Comparison of ENCODE assay signal across 26 cellular contexts in genomic region chr4:169987327-169988228, GRCh38. TPM values are rescaled to one million over a fixed set of nuclear protein-coding genes. Genes with fewer than 3 reads are reported as not detected.
DNase-seq lines count a peak whose midpoint lies in the region; ATAC-seq, FAIRE-seq and TF ChIP-seq lines count a peak whose summit lies in the region.
"Had no signal": no experiment of that assay in that cellular context is flagged by ENCODE, and none has a peak within 500 bp of the region (broad histone marks: within the 10 kb centered on the region; RNA-seq: fewer than 3 reads in every experiment).

No MANE protein-coding gene starts in this region.

- TF ChIP-seq RAD21 in SK-N-SH (IDR thresholded peaks at IDR 0.05; ENCODE audit: low read length) (no peak), GM12878 (IDR thresholded peaks at IDR 0.05; ENCODE audit: insufficient read depth, low read depth, low read length) (no peak)

- FAIRE-seq in GM12878 (lab: Jason Lieb, UNC) = no peak
- FAIRE-seq: G401.6, GM18507, HTR-8/SVneo had no signal

- H3K4me3 ChIP-seq in SK-N-SH (ENCODE audit: low read depth in 2 of 2, low read length in 1 of 2) (no peak overlapping the region), KMS-11 (IDR thresholded peaks at IDR 0.05; ENCODE audit: insufficient read depth, low read depth, low read length) (no peak overlapping the region), GM12878 (no peak overlapping the region)

- H3K4me2 ChIP-seq in SK-N-SH (0 out of 2 replicates have a peak overlapping the region, but pooled peaks have one; percentile 17), KMS-11 (peak overlapping the region; percentile 89), GM12878 (ENCODE audit: control insufficient read depth, insufficient read depth) (0 out of 2 replicates have a peak overlapping the region, but pooled peaks have one; percentile 17)

- no peak overlapping the region for H3K4me3 Mint-ChIP-seq in stimulated activated effector memory CD8-positive, alpha-beta T cell treated with anti-CD3 and anti-CD28 coated beads, Interleukin-12 subunit alpha, Interleukin-12 subunit beta, amount 100 ng/mL, for 72 hours
- H3K4me3 Mint-ChIP-seq: CD8-positive, alpha-beta memory T cell; IgD-negative memory B cell had no signal

- H3K27ac Mint-ChIP-seq in stimulated activated effector memory CD8-positive, alpha-beta T cell treated with anti-CD3 and anti-CD28 coated beads, Interleukin-12 subunit alpha, Interleukin-12 subunit beta, amount 100 ng/mL, for 72 hours = no peak overlapping the region
- H3K27ac Mint-ChIP-seq: IgD-negative memory B cell had no signal

- DNase-seq in SK-N-SH = no peak
- DNase-seq in GM12878 (ENCODE audit: low read depth, low spot score) = no peak
- no peak for DNase-seq in stimulated activated effector memory CD8-positive, alpha-beta T cell treated with anti-CD3 and anti-CD28 coated beads, Interleukin-12 subunit alpha, Interleukin-12 subunit beta, amount 100 ng/mL, for 72 hours (ENCODE audit: low spot score in 2 of 2)
- DNase-seq in HT-29 (ENCODE audit: low spot score) = no peak
- no peak for DNase-seq in AML-193 (lab: John Stamatoyannopoulos, UW)
- DNase-seq in Kasumi-1 (lab: John Stamatoyannopoulos, UW) = no peak
- DNase-seq: 8988T; Calu3; CD8-positive, alpha-beta memory T cell; H7; Karpas-422; NCI-H1048; NCI-H1417 treated with DMSO at 0.1 percent for 48 hours; NCI-H187; NCI-H2227 treated with DMSO at 0.1 percent for 48 hours; NCI-H510A; NCI-H82; SIG-M5 had no signal

- 82% methylated on average over 6 of the region's 6 CpGs for WGBS in SK-N-SH (ENCODE audit: low lambda C conversion rate)
- WGBS in GM12878 (ENCODE audit: insufficient coverage, insufficient replicate concordance, low lambda C conversion rate, missing lambda C conversion rate) = 25% methylated on average over 6 of the region's 6 CpGs

- no peaks in the 10 kb centered on the region for H3K27me3 ChIP-seq in SK-N-SH (ENCODE audit: insufficient read depth)
- H3K27me3 ChIP-seq in KMS-11 (ENCODE audit: insufficient read depth, low read depth) = no peaks in the 10 kb centered on the region
- H3K27me3 ChIP-seq in GM12878 (replicated peaks in 1 of 2; ENCODE audit: control insufficient read depth in 2 of 2, insufficient read depth in 2 of 2, low read length in 1 of 2) = 0 out of 4 replicates have a peak, but pooled peaks cover 0 to 2% of the 10 kb centered on the region in 2 experiments

- H3K36me3 Mint-ChIP-seq in stimulated activated effector memory CD8-positive, alpha-beta T cell treated with anti-CD3 and anti-CD28 coated beads, Interleukin-12 subunit alpha, Interleukin-12 subunit beta, amount 100 ng/mL, for 72 hours = no peaks in the 10 kb centered on the region
- H3K36me3 Mint-ChIP-seq: IgD-negative memory B cell had no signal

- ATAC-seq in SK-N-SH treated with all-trans-retinoic acid at 6 μM for 48 hours (no peak), GM12878 (peak; percentile 65)
- peak; percentile 81 for ATAC-seq in stimulated activated effector memory CD8-positive, alpha-beta T cell treated with anti-CD3 and anti-CD28 coated beads, Interleukin-12 subunit alpha, Interleukin-12 subunit beta, amount 100 ng/mL, for 72 hours
- ATAC-seq: Panc1 had no signal

- SMC1A ChIA-PET in GM12878 (lab: Charles Lee; ENCODE audit: uncharacterized antibody, unreplicated experiment) = no interaction called here

- no peaks in the 10 kb centered on the region for H3K9me3 Mint-ChIP-seq in stimulated activated effector memory CD8-positive, alpha-beta T cell treated with anti-CD3 and anti-CD28 coated beads, Interleukin-12 subunit alpha, Interleukin-12 subunit beta, amount 100 ng/mL, for 72 hours
- H3K9me3 Mint-ChIP-seq: IgD-negative memory B cell had no signal

- H3K9me3 ChIP-seq in SK-N-SH = no peaks in the 10 kb centered on the region
- H3K9me3 ChIP-seq in GM12878 (replicated peaks; ENCODE audit: control insufficient read depth, insufficient read depth, low read length) = no peaks in the 10 kb centered on the region

- no peak for TF ChIP-seq POLR2A in GM12878 (IDR thresholded peaks at IDR 0.05; ENCODE audit: low read depth, low read length)

- H3K9ac ChIP-seq in SK-N-SH = no peak overlapping the region
- peak overlapping the region; percentile 66 for H3K9ac ChIP-seq in KMS-11
- H3K9ac ChIP-seq in GM12878 (ENCODE audit: control insufficient read depth, insufficient read depth, low read length) = no peak overlapping the region

- H2AFZ ChIP-seq in SK-N-SH (ENCODE audit: low read depth) (no peak overlapping the region), KMS-11 (ENCODE audit: low read depth) (peak overlapping the region; percentile 13; the same call in 1 of the 2 replicates), GM12878 (ENCODE audit: control insufficient read depth, low read depth, low read length) (no peak overlapping the region; the same call in 1 of the 2 replicates)

- H3K27ac ChIP-seq in SK-N-SH (ENCODE audit: low read depth in 2 of 2, low read length in 1 of 2) = peak overlapping the region in 1 of 2 experiments; percentile 73; a peak in 2 of 4 replicates
- peak overlapping the region; percentile 94 for H3K27ac ChIP-seq in KMS-11
- no peak overlapping the region for H3K27ac ChIP-seq in GM12878 (ENCODE audit: control insufficient read depth, insufficient read depth)
- H3K27ac ChIP-seq: C4-2B had no signal

- H3K4me1 Mint-ChIP-seq in stimulated activated effector memory CD8-positive, alpha-beta T cell treated with anti-CD3 and anti-CD28 coated beads, Interleukin-12 subunit alpha, Interleukin-12 subunit beta, amount 100 ng/mL, for 72 hours = peaks cover 4% of the 10 kb centered on the region

- peaks cover 0 to 20% of the 10 kb centered on the region in 2 experiments for H3K36me3 ChIP-seq in SK-N-SH (replicated peaks in 1 of 2; ENCODE audit: control insufficient read depth in 1 of 2, insufficient read depth in 2 of 2, low read length in 1 of 2)
- no peaks in the 10 kb centered on the region for H3K36me3 ChIP-seq in KMS-11 (ENCODE audit: insufficient read depth)
- H3K36me3 ChIP-seq in GM12878 (ENCODE audit: control insufficient read depth in 2 of 2, insufficient read depth in 2 of 2, low read length in 1 of 2) = no peaks in the 10 kb centered on the region

- TF ChIP-seq EP300 in SK-N-SH (IDR thresholded peaks at IDR 0.05; ENCODE audit: borderline replicate concordance in 1 of 2, low read depth in 1 of 2, low read length in 1 of 2) = no peak
- TF ChIP-seq EP300 in GM12878 (IDR thresholded peaks at IDR 0.05; ENCODE audit: borderline replicate concordance in 1 of 2, control insufficient read depth in 1 of 2, low read depth in 2 of 2, low read length in 2 of 2) = no peak

- TF ChIP-seq CTCF in SK-N-SH (IDR thresholded peaks at IDR 0.05) = no peak
- TF ChIP-seq CTCF in KMS-11 (conservative IDR thresholded peaks at IDR 0.05; ENCODE audit: low read depth, low read length) = no peak
- no peak for TF ChIP-seq CTCF in GM12878 (IDR thresholded peaks at IDR 0.05 in 2 of 3, conservative IDR thresholded peaks at IDR 0.05 in 1 of 3; ENCODE audit: control insufficient read depth in 2 of 3, extremely low read depth in 1 of 3, insufficient read depth in 1 of 3, low read depth in 3 of 3, low read length in 3 of 3)

- peaks cover 11% of the 10 kb centered on the region; the same call in 1 of the 2 replicates for H3K79me2 ChIP-seq in SK-N-SH (ENCODE audit: insufficient read depth)
- H3K79me2 ChIP-seq in KMS-11 (ENCODE audit: insufficient read depth, low read depth) = no peaks in the 10 kb centered on the region
- H3K79me2 ChIP-seq in GM12878 (ENCODE audit: control insufficient read depth, insufficient read depth, low read length) = no peaks in the 10 kb centered on the region

- RAD21 ChIA-PET in GM12878 (lab: Charles Lee; ENCODE audit: unreplicated experiment) = no interaction called here

- intact Hi-C loops in GM12878 (cut with micrococcal nuclease; ENCODE audit: unreplicated experiment) = no loop called here

- H3F3A ChIP-seq in SK-N-SH (replicated peaks; ENCODE audit: insufficient read depth) = peaks cover 23% of the 10 kb centered on the region

- no peaks in the 10 kb centered on the region for H3K9me2 ChIP-seq in SK-N-SH

- no peaks in the 10 kb centered on the region for H4K20me1 ChIP-seq in SK-N-SH (ENCODE audit: insufficient read depth)
- no peaks in the 10 kb centered on the region for H4K20me1 ChIP-seq in KMS-11 (ENCODE audit: insufficient read depth)
- H4K20me1 ChIP-seq in GM12878 (ENCODE audit: control insufficient read depth, insufficient read depth) = no peaks in the 10 kb centered on the region

- H3K4me1 ChIP-seq in SK-N-SH (ENCODE audit: control insufficient read depth in 1 of 2, insufficient read depth in 2 of 2, low read depth in 1 of 2, low read length in 1 of 2) = peaks cover 0 to 16% of the 10 kb centered on the region in 2 experiments; a peak in 2 of 4 replicates
- peaks cover 91% of the 10 kb centered on the region for H3K4me1 ChIP-seq in KMS-11 (ENCODE audit: low read depth, poor library complexity, severe bottlenecking)
- no peaks in the 10 kb centered on the region for H3K4me1 ChIP-seq in GM12878 (ENCODE audit: control insufficient read depth, insufficient read depth, low read length)

- in situ Hi-C loops in GM12878 (cut with MboI) = no loop called here

- CTCF ChIA-PET in SK-N-SH (lab: Yijun Ruan, JAX) (interaction anchor here (0.7 kb wide), 1 partner anchor 220 kb away, joined by 3 read pairs; no protein-coding TSS in a partner anchor), GM12878 (lab: Yijun Ruan, JAX) (no interaction called here)

- no TSS peak for BruUV-seq in GM12878 (replicated peaks; lab: Mats Ljungman, UMichigan)

- POLR2A ChIA-PET in SK-N-SH (lab: Yijun Ruan, JAX) = no interaction called here
- POLR2A ChIA-PET in GM12878 (lab: Charles Lee) = no interaction called here

RNA-seq across cellular contexts. Expression of gene MFAP3L, which starts 38.6 kb away (rescaled TPM):
- polyA plus RNA-seq in SK-N-SH (2012; rRNA removed) (5.4 and 8.5 TPM in 2 replicates), GM12878 (2011; rRNA removed) (1.4 and 3.0 TPM in 2 replicates), GM12878 (2014; fragmentation: Illumina TruSeq; extraction: Trizol) (not detected in 2 replicates), GM12878 (2014; fragmentation: Nextera tagmentation; extraction: Ambion mirVana) (not detected), GM12878 (2014; rRNA removed) (not detected in 2 replicates), GM12878 (2016; fragmentation: Nextera tagmentation; extraction: Ambion mirVana) (not detected)
- 4.8 and 5.7 TPM in 2 replicates for polyA plus RNA-seq in SK-N-SH (2012; cell fraction: cytosol; rRNA removed)
- polyA plus RNA-seq in SK-N-SH (2012; cell fraction: nucleus; rRNA removed) = 8.9 and 9.4 TPM in 2 replicates
- 0.15 and 1.6 TPM in 2 replicates for total RNA-seq in GM12878 (2013; cell fraction: nucleolus; rRNA removed)
- total RNA-seq in GM12878 (2014; rRNA removed) (not detected in 2 replicates), GM12878 (2014; rRNA removed; fragmentation: Illumina TruSeq; extraction: Trizol) (not detected in 2 replicates), GM12878 (2021) (0.10 TPM in 1 of 2 replicates, not detected in the other)
- polyA plus RNA-seq in GM12878 (2011; ENCODE audit: low read depth) = not detected
- 1.4 and 1.8 TPM in 2 replicates for polyA plus RNA-seq in GM12878 (2011; cell fraction: cytosol; rRNA removed)
- 1.8 and 3.3 TPM in 2 replicates for polyA plus RNA-seq in GM12878 (2011; cell fraction: nucleus; rRNA removed)
- 0.06 TPM in 1 of 2 replicates, not detected in the other for polyA plus RNA-seq in GM12878 (2012)
- polyA minus RNA-seq in GM12878 (2011; rRNA and poly(A)+ RNA removed) = 3.9 and 10.3 TPM in 2 replicates
- 0.27 and 0.42 TPM in 2 replicates for polyA minus RNA-seq in GM12878 (2011; cell fraction: cytosol; rRNA and poly(A)+ RNA removed)
- 1.3 and 3.0 TPM in 2 replicates for polyA minus RNA-seq in GM12878 (2011; cell fraction: nucleus; rRNA and poly(A)+ RNA removed)
- 0.03 and 0.18 TPM in 2 replicates for total RNA-seq in HT-29 (2014; rRNA removed; shearing (Covaris generic))

Comparison
In these comparisons a context has a peak if more than half of its experiments do, and no peak if none do; other contexts are left out.
1. H3K4me2 ChIP-seq: peak in every context shown above with its lines; median percentile 89 in KMS-11; 17 in SK-N-SH; 17 in GM12878.